In the genomic region with DNA sequence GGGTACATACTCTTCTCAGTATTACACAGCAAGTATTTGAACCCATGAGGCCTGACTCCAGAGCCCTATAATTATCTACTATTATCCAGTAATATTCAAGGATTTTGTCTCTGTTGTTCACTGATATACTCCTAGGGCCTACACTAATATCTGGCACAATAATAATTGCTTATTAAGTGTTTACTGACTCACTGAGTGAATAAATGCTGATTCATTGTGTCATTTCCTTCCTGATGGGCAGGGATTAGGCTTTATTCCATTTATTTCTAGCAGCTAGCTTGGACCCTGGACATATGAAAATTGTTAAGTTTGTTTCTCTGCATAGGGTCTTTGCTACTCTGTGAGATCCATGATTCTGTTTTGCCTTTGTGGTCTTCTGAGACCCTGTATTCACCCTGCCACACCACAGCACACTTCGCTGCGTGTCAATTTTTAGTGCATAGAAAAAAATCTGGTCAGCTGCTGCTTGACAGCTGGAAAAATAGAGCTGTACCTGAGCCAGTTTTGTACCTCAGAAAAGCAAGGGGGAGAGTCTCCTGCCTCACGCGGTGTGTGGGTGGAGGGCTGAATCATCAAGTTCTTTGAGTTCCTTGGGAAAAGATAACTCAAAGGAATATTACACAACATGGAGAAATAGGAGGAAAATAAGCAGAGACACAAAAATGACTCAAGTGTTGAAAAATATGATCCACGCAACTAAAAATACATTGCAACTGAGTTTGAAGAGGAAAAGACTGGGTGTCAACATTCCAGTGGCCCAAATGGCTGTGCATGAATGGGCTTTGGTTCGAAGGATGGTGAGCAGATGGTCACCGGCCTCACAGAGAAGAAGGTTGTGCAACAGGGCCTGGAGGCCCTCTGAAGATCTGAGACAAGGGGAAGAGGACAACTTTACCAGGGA, we compare ENCODE assay signal across 11 cellular contexts. TPM values are rescaled to one million over a fixed set of nuclear protein-coding genes. Genes with fewer than 3 reads are reported as not detected.
DNase-seq lines count a peak whose midpoint lies in the region; ATAC-seq and TF ChIP-seq lines count a peak whose summit lies in the region.
"Had no signal": no experiment of that assay in that cellular context is flagged by ENCODE, and none has a peak within 500 bp of the region (broad histone marks: within the 10 kb centered on the region; RNA-seq: fewer than 3 reads in every experiment).

No MANE protein-coding gene starts in this region.

- H3K79me2 ChIP-seq in SK-N-SH (ENCODE audit: insufficient read depth), result no peaks in the 10 kb centered on the region

- H3K9me2 ChIP-seq in SK-N-SH, result no peaks in the 10 kb centered on the region

- H3K4me1 ChIP-seq in SK-N-SH (ENCODE audit: control insufficient read depth in 1 of 2, insufficient read depth in 2 of 2, low read depth in 1 of 2, low read length in 1 of 2), result peaks cover 0 to 33% of the 10 kb centered on the region in 2 experiments; a peak in 2 of 4 replicates

- H3F3A ChIP-seq in SK-N-SH (replicated peaks; ENCODE audit: insufficient read depth), result peaks cover 41% of the 10 kb centered on the region

- H3K4me2 ChIP-seq in SK-N-SH, result no peak overlapping the region

- no peak for TF ChIP-seq EP300 in SK-N-SH (IDR thresholded peaks at IDR 0.05; ENCODE audit: borderline replicate concordance in 1 of 2, low read depth in 1 of 2, low read length in 1 of 2)

- peak; percentile 57 for DNase-seq in Caki2 (ENCODE audit: low read depth)
- DNase-seq in SK-N-SH, result no peak
- DNase-seq in fibroblast of the aortic adventitia (ENCODE audit: low read depth), result peak; percentile 99
- peak; percentile 57 for DNase-seq in pulmonary artery endothelial cell (ENCODE audit: low read depth, low spot score)
- no peak for DNase-seq in activated naive CD4-positive, alpha-beta T cell (lab: John Stamatoyannopoulos, UW)
- DNase-seq: NCI-H2081, T1000 had no signal

- in situ Hi-C loops in Caki2 (cut with HindIII; ENCODE audit: low pct_unique_long_range_greater_than_20kb, low sequenced_read_pairs), result no loop called here

- no peaks in the 10 kb centered on the region for H3K9me3 ChIP-seq in SK-N-SH

- TF ChIP-seq CTCF in SK-N-SH (IDR thresholded peaks at IDR 0.05) (no peak), fibroblast of the aortic adventitia (IDR thresholded peaks at IDR 0.05; ENCODE audit: insufficient read depth, low read length) (no peak)

- CTCF ChIA-PET in SK-N-SH (lab: Yijun Ruan, JAX), result no interaction called here

- ATAC-seq in GM18498 (IDR thresholded peaks at IDR 0.05; ENCODE audit: unreplicated experiment) (no peak), GM21447 (IDR thresholded peaks at IDR 0.05; ENCODE audit: unreplicated experiment) (no peak), GM18520 (IDR thresholded peaks at IDR 0.05; ENCODE audit: unreplicated experiment) (no peak)

- H3K27ac ChIP-seq in SK-N-SH (ENCODE audit: low read depth in 2 of 2, low read length in 1 of 2), result peak overlapping the region in 1 of 2 experiments; percentile 82; a peak in 2 of 4 replicates

- H3K4me3 ChIP-seq in SK-N-SH (ENCODE audit: low read depth in 2 of 2, low read length in 1 of 2), result no peak overlapping the region
- H3K4me3 ChIP-seq in fibroblast of the aortic adventitia (ENCODE audit: low read depth, low read length), result peak overlapping the region; percentile 19

- peak overlapping the region; percentile 16; the same call in 1 of the 2 replicates for H3K9ac ChIP-seq in SK-N-SH

- no peaks in the 10 kb centered on the region for H3K36me3 ChIP-seq in SK-N-SH (replicated peaks in 1 of 2; ENCODE audit: control insufficient read depth in 1 of 2, insufficient read depth in 2 of 2, low read length in 1 of 2)

- H4K20me1 ChIP-seq in SK-N-SH (ENCODE audit: insufficient read depth), result no peaks in the 10 kb centered on the region

- WGBS in SK-N-SH (ENCODE audit: low lambda C conversion rate), result 40% methylated on average over 7 of the region's 7 CpGs

- POLR2A ChIA-PET in SK-N-SH (lab: Yijun Ruan, JAX), result no interaction called here

- no peak for TF ChIP-seq RAD21 in SK-N-SH (IDR thresholded peaks at IDR 0.05; ENCODE audit: low read length)

- no peak overlapping the region for H2AFZ ChIP-seq in SK-N-SH (ENCODE audit: low read depth)

- no peaks in the 10 kb centered on the region for H3K27me3 ChIP-seq in SK-N-SH (ENCODE audit: insufficient read depth)

TF ChIP-seq in SK-N-SH, 30 proteins besides CTCF, POLR2A, EP300 and RAD21:
- TF ChIP-seq, protein P1, sequence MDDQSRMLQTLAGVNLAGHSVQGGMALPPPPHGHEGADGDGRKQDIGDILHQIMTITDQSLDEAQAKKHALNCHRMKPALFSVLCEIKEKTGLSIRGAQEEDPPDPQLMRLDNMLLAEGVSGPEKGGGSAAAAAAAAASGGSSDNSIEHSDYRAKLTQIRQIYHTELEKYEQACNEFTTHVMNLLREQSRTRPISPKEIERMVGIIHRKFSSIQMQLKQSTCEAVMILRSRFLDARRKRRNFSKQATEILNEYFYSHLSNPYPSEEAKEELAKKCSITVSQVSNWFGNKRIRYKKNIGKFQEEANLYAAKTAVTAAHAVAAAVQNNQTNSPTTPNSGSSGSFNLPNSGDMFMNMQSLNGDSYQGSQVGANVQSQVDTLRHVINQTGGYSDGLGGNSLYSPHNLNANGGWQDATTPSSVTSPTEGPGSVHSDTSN (IDR thresholded peaks at IDR 0.05), result peak; percentile 46
- TF ChIP-seq FOXM1 (IDR thresholded peaks at IDR 0.05; ENCODE audit: low read depth), result 0 out of 2 replicates have a peak, but pooled peaks have one; percentile 25
- peak; percentile 38; the same call in 1 of the 2 replicates for TF ChIP-seq NFIC (IDR thresholded peaks at IDR 0.05; ENCODE audit: borderline replicate concordance)
- TF ChIP-seq, protein P2, sequence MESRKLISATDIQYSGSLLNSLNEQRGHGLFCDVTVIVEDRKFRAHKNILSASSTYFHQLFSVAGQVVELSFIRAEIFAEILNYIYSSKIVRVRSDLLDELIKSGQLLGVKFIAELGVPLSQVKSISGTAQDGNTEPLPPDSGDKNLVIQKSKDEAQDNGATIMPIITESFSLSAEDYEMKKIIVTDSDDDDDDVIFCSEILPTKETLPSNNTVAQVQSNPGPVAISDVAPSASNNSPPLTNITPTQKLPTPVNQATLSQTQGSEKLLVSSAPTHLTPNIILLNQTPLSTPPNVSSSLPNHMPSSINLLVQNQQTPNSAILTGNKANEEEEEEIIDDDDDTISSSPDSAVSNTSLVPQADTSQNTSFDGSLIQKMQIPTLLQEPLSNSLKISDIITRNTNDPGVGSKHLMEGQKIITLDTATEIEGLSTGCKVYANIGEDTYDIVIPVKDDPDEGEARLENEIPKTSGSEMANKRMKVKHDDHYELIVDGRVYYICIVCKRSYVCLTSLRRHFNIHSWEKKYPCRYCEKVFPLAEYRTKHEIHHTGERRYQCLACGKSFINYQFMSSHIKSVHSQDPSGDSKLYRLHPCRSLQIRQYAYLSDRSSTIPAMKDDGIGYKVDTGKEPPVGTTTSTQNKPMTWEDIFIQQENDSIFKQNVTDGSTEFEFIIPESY (IDR thresholded peaks at IDR 0.05; ENCODE audit: borderline replicate concordance, low read depth), result no peak
- peak; percentile 51 for TF ChIP-seq JUND (IDR thresholded peaks at IDR 0.05)
- TF ChIP-seq MEF2A (IDR thresholded peaks at IDR 0.05; ENCODE audit: borderline replicate concordance, low read depth), result peak; percentile 39; the same call in 1 of the 2 replicates
- peak; percentile 73 for TF ChIP-seq FOSL2 (IDR thresholded peaks at IDR 0.05; ENCODE audit: borderline replicate concordance, low read depth)
- TF ChIP-seq RXRA (IDR thresholded peaks at IDR 0.05; ENCODE audit: borderline replicate concordance, low read depth), result 0 out of 2 replicates have a peak, but pooled peaks have one; percentile 7
- TF ChIP-seq POLR2AphosphoS5 (IDR thresholded peaks at IDR 0.05; ENCODE audit: low read depth, low read length), result no peak
- peak; percentile 64 for TF ChIP-seq TCF12 (IDR thresholded peaks at IDR 0.05)

RNA-seq across cellular contexts. Expression of a gene that starts 18.9 kb away (rescaled TPM):
- 22.0 and 37.5 TPM in 2 replicates for total RNA-seq in Caki2 (2014; rRNA removed; shearing (Covaris generic); ENCODE audit: low replicate concordance)
- polyA plus RNA-seq in SK-N-SH (2012; rRNA removed), result 4.8 and 5.0 TPM in 2 replicates
- 6.3 and 6.7 TPM in 2 replicates for polyA plus RNA-seq in SK-N-SH (2012; cell fraction: cytosol; rRNA removed)
- 1.8 and 4.1 TPM in 2 replicates for polyA plus RNA-seq in SK-N-SH (2012; cell fraction: nucleus; rRNA removed)
- total RNA-seq in fibroblast of the aortic adventitia (ENCODE audit: low replicate concordance) (138 and 203 TPM in 2 replicates), pulmonary artery endothelial cell (6.0 and 9.2 TPM in 2 replicates)

RNA-seq across cellular contexts. Expression of a gene that starts 59.1 kb away (rescaled TPM):
- not detected in 2 replicates for total RNA-seq in Caki2 (2014; rRNA removed; shearing (Covaris generic); ENCODE audit: low replicate concordance)
- polyA plus RNA-seq in SK-N-SH (2012; rRNA removed), result not detected in 2 replicates
- polyA plus RNA-seq in SK-N-SH (2012; cell fraction: cytosol; rRNA removed), result not detected in 2 replicates
- not detected in 2 replicates for polyA plus RNA-seq in SK-N-SH (2012; cell fraction: nucleus; rRNA removed)
- total RNA-seq in fibroblast of the aortic adventitia (ENCODE audit: low replicate concordance), result not detected in 2 replicates
- total RNA-seq in pulmonary artery endothelial cell, result not detected in 2 replicates
- total RNA-seq: ureter had no signal

Comparison
In these comparisons a context has a peak if more than half of its experiments do, and no peak if none do; other contexts are left out.
1. DNase-seq: peak in Caki2 (single experiment), fibroblast of the aortic adventitia (single experiment) and pulmonary artery endothelial cell (single experiment); none in SK-N-SH (single experiment) and activated naive CD4-positive, alpha-beta T cell (0 of 4).